1 cellular context compared by ENCODE assay signal in the genomic region with DNA sequence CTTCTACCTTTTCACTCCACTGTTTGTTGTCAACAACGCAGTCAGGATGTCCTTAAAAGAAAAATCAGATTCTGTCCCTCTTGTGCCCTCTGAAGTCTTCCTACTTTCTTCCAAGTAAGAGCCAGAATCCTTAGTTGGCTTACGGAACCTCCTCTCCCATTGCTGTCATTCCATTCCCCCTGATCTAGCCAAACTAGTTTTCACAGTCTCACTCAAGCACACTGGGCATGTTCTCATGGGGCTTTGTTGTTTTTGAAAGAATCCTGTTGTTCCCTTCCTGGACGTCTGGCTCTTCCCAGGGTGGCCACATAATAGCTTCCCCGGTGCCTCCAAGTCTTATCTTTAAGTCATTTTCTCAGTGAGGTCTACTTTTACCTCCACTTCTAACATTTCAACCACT.
TF ChIP-seq lines count a peak whose summit lies in the region.

No MANE protein-coding gene starts in this region.

TF ChIP-seq in WTC11, 78 proteins besides CTCF, POLR2A, EP300 and RAD21 (continued from another document):
- TF ChIP-seq, protein P1, sequence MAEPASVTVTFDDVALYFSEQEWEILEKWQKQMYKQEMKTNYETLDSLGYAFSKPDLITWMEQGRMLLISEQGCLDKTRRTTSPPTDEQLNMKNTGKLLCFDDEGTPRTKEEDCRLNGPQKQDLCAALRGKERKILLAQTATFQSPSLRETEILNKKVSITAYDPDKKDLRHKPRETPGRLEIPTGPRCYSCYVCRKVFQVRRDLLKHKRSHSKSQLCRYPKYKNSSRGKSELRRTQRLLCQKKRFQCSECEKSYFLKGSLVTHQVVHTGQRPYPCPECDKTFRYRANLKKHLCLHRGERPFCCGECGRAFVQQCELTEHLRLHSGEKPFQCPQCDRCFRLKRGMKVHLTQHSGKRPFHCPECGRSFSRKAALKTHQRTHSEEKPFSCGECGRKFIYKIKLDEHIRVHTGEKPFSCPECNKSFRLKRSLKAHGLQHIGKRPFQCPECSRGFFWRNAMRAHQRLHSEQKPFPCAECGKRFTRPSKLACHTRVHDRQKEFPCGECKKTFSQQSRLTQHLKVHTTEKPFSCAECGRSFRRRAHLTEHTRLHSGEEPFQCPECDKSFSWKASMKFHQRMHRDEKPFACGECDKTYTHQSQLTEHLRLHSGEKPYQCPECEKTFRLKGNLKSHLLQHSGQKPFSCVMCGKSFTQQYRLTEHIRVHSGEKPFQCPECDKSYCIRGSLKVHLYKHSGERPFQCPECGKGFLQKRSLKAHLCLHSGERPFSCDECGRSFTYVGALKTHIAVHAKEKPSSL (CRISPR knock-in tag; conservative IDR thresholded peaks at IDR 0.05) = no peak
- no peak for TF ChIP-seq KAT7 (CRISPR knock-in tag; IDR thresholded peaks at IDR 0.05; ENCODE audit: borderline replicate concordance)
